In the genomic region with DNA sequence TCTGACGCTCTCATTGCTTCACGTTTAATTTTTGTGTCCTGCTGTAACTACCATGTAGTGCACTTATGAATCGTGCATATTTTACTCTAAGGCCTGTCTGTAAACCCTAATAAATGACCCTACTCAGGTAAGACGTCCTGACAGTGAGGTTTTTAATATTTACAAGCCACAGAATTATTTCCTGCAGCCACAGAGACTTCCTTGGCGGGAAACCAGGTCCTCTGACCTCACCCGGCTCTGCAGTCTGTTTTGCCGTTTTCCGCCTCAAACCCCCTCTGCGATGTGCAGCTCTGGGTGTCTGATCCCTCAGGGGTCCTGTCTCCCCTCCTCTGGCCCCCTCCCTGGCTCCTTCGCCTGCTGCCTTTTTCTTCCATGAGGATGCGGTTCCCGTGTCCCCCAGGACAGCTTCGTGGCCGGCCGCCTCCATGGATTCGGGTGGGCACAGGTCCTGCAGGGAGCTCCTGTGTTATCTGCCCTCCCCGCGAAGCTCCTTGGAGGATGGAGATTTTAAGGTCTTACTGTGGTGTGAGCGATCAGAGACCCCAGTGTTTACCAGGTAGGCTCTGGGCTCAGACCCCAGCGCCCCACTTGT, we compare ENCODE assay signal across 15 cellular contexts.
A peak's percentile ranks its signal among the peaks of the same experiment; 100 is the strongest.
DNase-seq lines count a peak whose midpoint lies in the region; ATAC-seq and TF ChIP-seq lines count a peak whose summit lies in the region.
"Had no signal": no experiment of that assay in that cellular context is flagged by ENCODE, and none has a peak within 500 bp of the region (broad histone marks: within the 10 kb centered on the region; RNA-seq: fewer than 3 reads in every experiment).

No MANE protein-coding gene starts in this region.

- H2AFZ ChIP-seq in GM23248 = peak overlapping the region; percentile 75
- H2AFZ ChIP-seq in Karpas-422 (ENCODE audit: low read length) = no peak overlapping the region

- H3K36me3 Mint-ChIP-seq in glutamatergic neuron (ENCODE audit: unreplicated experiment) = peaks cover 13% of the 10 kb centered on the region
- no peaks in the 10 kb centered on the region for H3K36me3 Mint-ChIP-seq in activated naive CD8-positive, alpha-beta T cell treated with anti-CD3 and anti-CD28 coated beads, Interleukin-2, amount 50 U/mL, for 24 hours (ENCODE audit: low read depth)

- no peaks in the 10 kb centered on the region for H3K4me1 Mint-ChIP-seq in glutamatergic neuron (ENCODE audit: low read depth, unreplicated experiment)
- no peaks in the 10 kb centered on the region for H3K4me1 Mint-ChIP-seq in activated naive CD8-positive, alpha-beta T cell treated with anti-CD3 and anti-CD28 coated beads, Interleukin-2, amount 50 U/mL, for 24 hours
- H3K4me1 Mint-ChIP-seq: B cell had no signal

- H3K9me3 ChIP-seq in GM23248 (ENCODE audit: low read depth) = no peaks in the 10 kb centered on the region
- no peaks in the 10 kb centered on the region for H3K9me3 ChIP-seq in skeletal muscle tissue (ENCODE audit: control insufficient read depth in 3 of 3, low read length in 3 of 3)
- H3K9me3 ChIP-seq in Karpas-422 (ENCODE audit: low read length) = no peaks in the 10 kb centered on the region
- H3K9me3 ChIP-seq: colonic mucosa, Peyer's patch, stomach had no signal

- H3K9ac ChIP-seq in GM23248 (no peak overlapping the region), skeletal muscle tissue (ENCODE audit: low read depth in 1 of 3, low read length in 3 of 3) (peak overlapping the region in 1 of 3 donors; percentile 62), Karpas-422 (ENCODE audit: low read length) (no peak overlapping the region)

- H3K79me2 ChIP-seq in GM23248 (ENCODE audit: insufficient read depth) (no peaks in the 10 kb centered on the region), Karpas-422 (ENCODE audit: low read length) (no peaks in the 10 kb centered on the region)

- H3K9me2 ChIP-seq in GM23248 (ENCODE audit: insufficient read depth) = no peaks in the 10 kb centered on the region
- H3K9me2 ChIP-seq in Karpas-422 (replicated peaks; ENCODE audit: insufficient read depth, low read length) = no peaks in the 10 kb centered on the region

- CTCF ChIA-PET in RWPE1 (lab: Yijun Ruan, JAX) = interaction anchor here (0.5 to 1.3 kb wide), 8 partner anchors 9 to 462 kb away, joined by 3 to 4 read pairs (median 3); no protein-coding TSS in a partner anchor

- no peak overlapping the region for H3K4me3 Mint-ChIP-seq in glutamatergic neuron (ENCODE audit: unreplicated experiment)
- H3K4me3 Mint-ChIP-seq in activated naive CD8-positive, alpha-beta T cell treated with anti-CD3 and anti-CD28 coated beads, Interleukin-2, amount 50 U/mL, for 24 hours = no peak overlapping the region
- H3K4me3 Mint-ChIP-seq: B cell had no signal

- H3K4me1 ChIP-seq in GM23248 (ENCODE audit: insufficient read depth) = no peaks in the 10 kb centered on the region
- peaks cover 2 to 7% (median 6%) of the 10 kb centered on the region in 3 donors for H3K4me1 ChIP-seq in skeletal muscle tissue (ENCODE audit: control insufficient read depth in 3 of 3, insufficient read depth in 3 of 3, low read length in 3 of 3)
- no peaks in the 10 kb centered on the region for H3K4me1 ChIP-seq in Karpas-422 (ENCODE audit: low read length)
- H3K4me1 ChIP-seq: colonic mucosa, Peyer's patch had no signal

- peaks cover 16% of the 10 kb centered on the region for H3K27me3 Mint-ChIP-seq in glutamatergic neuron (ENCODE audit: unreplicated experiment)
- no peaks in the 10 kb centered on the region for H3K27me3 Mint-ChIP-seq in activated naive CD8-positive, alpha-beta T cell treated with anti-CD3 and anti-CD28 coated beads, Interleukin-2, amount 50 U/mL, for 24 hours
- H3K27me3 Mint-ChIP-seq: B cell had no signal

- no peak for DNase-seq in GM23248
- no peak for DNase-seq in RWPE1 (ENCODE audit: low spot score)
- no peak for DNase-seq in glutamatergic neuron
- DNase-seq in activated naive CD8-positive, alpha-beta T cell treated with anti-CD3 and anti-CD28 coated beads, Interleukin-2, amount 50 U/mL, for 24 hours = no peak
- no peak for DNase-seq in omental fat pad (ENCODE audit: low spot score)
- DNase-seq in Karpas-422 = no peak
- no peak for DNase-seq in GM13976 (ENCODE audit: low spot score)
- DNase-seq: activated gamma-delta T cell treated with Interleukin-2 at 50 U/mL for 16 hours, foreskin melanocyte, NCI-H2171 had no signal

- H3K4me3 ChIP-seq in GM23248 (peak overlapping the region; percentile 39; the same call in 1 of the 2 replicates), skeletal muscle tissue (ENCODE audit: low read length in 3 of 3) (peak overlapping the region in 2 of 3 donors; percentile 1 to 45), Karpas-422 (ENCODE audit: low read length) (no peak overlapping the region)
- H3K4me3 ChIP-seq: colonic mucosa, Peyer's patch, stomach had no signal

- peak overlapping the region; percentile 65 for H3K4me2 ChIP-seq in GM23248 (ENCODE audit: unreplicated experiment)
- H3K4me2 ChIP-seq in Karpas-422 (ENCODE audit: low read depth, low read length, poor library complexity, severe bottlenecking) = no peak overlapping the region

- in situ Hi-C loops in GM23248 (cut with MboI) = loop anchor here (10.0 kb wide), 1 partner anchor 179 kb away; no protein-coding TSS in a partner anchor
- in situ Hi-C loops in GM13976 (cut with MboI; ENCODE audit: low sequenced_read_pairs, unreplicated experiment) = no loop called here

- H3K36me3 ChIP-seq in GM23248 (ENCODE audit: low read depth) (no peaks in the 10 kb centered on the region), skeletal muscle tissue (ENCODE audit: control insufficient read depth in 3 of 3, insufficient read depth in 3 of 3, low read length in 3 of 3) (no peaks in the 10 kb centered on the region), Karpas-422 (ENCODE audit: insufficient read depth, low read length) (no peaks in the 10 kb centered on the region)
- H3K36me3 ChIP-seq: colonic mucosa, Peyer's patch had no signal

- WGBS in GM23248 (ENCODE audit: low coverage in 1 of 2, low lambda C conversion rate in 2 of 2, missing lambda C conversion rate in 2 of 2), 2 experiments = 45 to 46% methylated on average over 20 of the region's 20 CpGs

- TF ChIP-seq CTCF in RWPE1 (conservative IDR thresholded peaks at IDR 0.05; ENCODE audit: low read depth) (peak; percentile 26; the same call in 1 of the 2 replicates), glutamatergic neuron (IDR thresholded peaks at IDR 0.05; ENCODE audit: partially characterized antibody, unreplicated experiment) (peak; percentile 39), omental fat pad (IDR thresholded peaks at IDR 0.05) (no peak), GM13976 (IDR thresholded peaks at IDR 0.05; ENCODE audit: borderline replicate concordance, control extremely low read depth, extremely low read depth, insufficient read depth, missing control alignments) (no peak)

- ATAC-seq in activated naive CD8-positive, alpha-beta T cell treated with anti-CD3 and anti-CD28 coated beads, Interleukin-2, amount 50 U/mL, for 24 hours = no peak
- no peak for ATAC-seq in omental fat pad (ENCODE audit: low FRiP score)

- no peak overlapping the region for H3K27ac Mint-ChIP-seq in glutamatergic neuron (ENCODE audit: unreplicated experiment)
- no peak overlapping the region for H3K27ac Mint-ChIP-seq in activated naive CD8-positive, alpha-beta T cell treated with anti-CD3 and anti-CD28 coated beads, Interleukin-2, amount 50 U/mL, for 24 hours
- H3K27ac Mint-ChIP-seq: B cell had no signal

- H3K9me3 Mint-ChIP-seq in glutamatergic neuron (ENCODE audit: unreplicated experiment) = peaks cover 7% of the 10 kb centered on the region
- no peaks in the 10 kb centered on the region for H3K9me3 Mint-ChIP-seq in activated naive CD8-positive, alpha-beta T cell treated with anti-CD3 and anti-CD28 coated beads, Interleukin-2, amount 50 U/mL, for 24 hours

- POLR2A ChIA-PET in RWPE1 (lab: Yijun Ruan, JAX; ENCODE audit: low non-redundant PET) = no interaction called here

- no peaks in the 10 kb centered on the region for H3F3A ChIP-seq in GM23248 (ENCODE audit: insufficient read depth)

- H3K27me3 ChIP-seq in GM23248 (replicated peaks; ENCODE audit: insufficient read depth) = peaks cover 30% of the 10 kb centered on the region
- H3K27me3 ChIP-seq in skeletal muscle tissue (ENCODE audit: control insufficient read depth in 3 of 3, insufficient read depth in 3 of 3, low read length in 3 of 3) = peaks cover 8 to 11% (median 10%) of the 10 kb centered on the region in 3 donors
- H3K27me3 ChIP-seq in Karpas-422 (ENCODE audit: low read length) = no peaks in the 10 kb centered on the region
- H3K27me3 ChIP-seq: colonic mucosa, Peyer's patch had no signal

- H4K20me1 ChIP-seq in GM23248 (ENCODE audit: insufficient read depth) = no peaks in the 10 kb centered on the region
- H4K20me1 ChIP-seq in Karpas-422 (ENCODE audit: insufficient read depth, low read depth, low read length) = no peaks in the 10 kb centered on the region

- H3K27ac ChIP-seq in GM23248 (no peak overlapping the region), RWPE1 (no peak overlapping the region), skeletal muscle tissue (ENCODE audit: low read depth, low read length) (no peak overlapping the region), Karpas-422 (ENCODE audit: low read length) (no peak overlapping the region)
- H3K27ac ChIP-seq: colonic mucosa, Peyer's patch, stomach had no signal

Comparison
In these comparisons a context has a peak if more than half of its experiments do, and no peak if none do; other contexts are left out.
1. CTCF ChIP-seq: peak in RWPE1 (single experiment) and glutamatergic neuron (single experiment); none in omental fat pad (0 of 3) and GM13976 (single experiment).